In the genomic region with DNA sequence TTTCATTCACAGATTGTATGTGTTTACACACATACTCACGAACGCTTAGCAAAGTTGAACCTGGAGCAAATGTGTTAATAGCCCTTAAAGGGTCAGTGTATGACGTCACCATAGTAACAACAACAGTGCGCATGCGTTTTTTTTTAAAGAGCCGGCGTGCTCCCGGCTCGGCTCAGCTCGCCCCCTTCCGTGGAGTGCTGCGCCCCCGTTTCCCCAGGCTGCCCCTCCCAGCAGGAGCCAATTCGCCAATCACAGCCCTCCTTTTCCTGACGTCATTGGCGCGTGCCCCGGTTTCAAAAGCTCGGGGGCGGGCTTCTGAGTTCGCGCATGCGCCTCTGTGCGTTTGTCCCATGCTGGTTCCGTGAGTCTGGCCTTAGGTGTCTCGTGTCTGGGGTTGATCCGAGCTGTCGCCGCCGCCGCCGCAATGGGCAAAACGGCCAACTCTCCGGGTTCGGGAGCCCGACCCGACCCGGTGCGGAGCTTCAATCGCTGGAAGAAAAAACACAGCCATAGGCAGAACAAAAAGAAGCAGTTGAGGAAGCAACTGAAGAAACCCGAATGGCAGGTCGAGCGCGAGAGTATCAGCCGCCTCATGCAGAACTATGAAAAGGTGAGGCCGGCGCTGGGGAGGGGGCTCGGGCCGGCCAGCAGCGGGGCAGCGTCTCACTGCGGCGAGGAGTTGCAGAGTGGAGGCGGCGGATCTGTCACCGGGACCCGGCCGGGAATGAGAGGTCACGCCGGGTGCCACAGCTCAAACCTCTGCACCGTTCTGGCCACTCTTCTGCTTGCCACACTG, we compare ENCODE assay signal across 1 cellular context.
TF ChIP-seq lines count a peak whose summit lies in the region.

TSS of gene DDX10 (plus strand) at position 340 of the 796 bp plus-strand sequence. CDS start at position 425, 85 bp downstream.

TF ChIP-seq in GM23338, 12 proteins besides CTCF, POLR2A, EP300 and RAD21:
- TF ChIP-seq ZNF331 (CRISPR knock-in tag; IDR thresholded peaks at IDR 0.05; ENCODE audit: low read depth): no peak
- TF ChIP-seq, protein P1, sequence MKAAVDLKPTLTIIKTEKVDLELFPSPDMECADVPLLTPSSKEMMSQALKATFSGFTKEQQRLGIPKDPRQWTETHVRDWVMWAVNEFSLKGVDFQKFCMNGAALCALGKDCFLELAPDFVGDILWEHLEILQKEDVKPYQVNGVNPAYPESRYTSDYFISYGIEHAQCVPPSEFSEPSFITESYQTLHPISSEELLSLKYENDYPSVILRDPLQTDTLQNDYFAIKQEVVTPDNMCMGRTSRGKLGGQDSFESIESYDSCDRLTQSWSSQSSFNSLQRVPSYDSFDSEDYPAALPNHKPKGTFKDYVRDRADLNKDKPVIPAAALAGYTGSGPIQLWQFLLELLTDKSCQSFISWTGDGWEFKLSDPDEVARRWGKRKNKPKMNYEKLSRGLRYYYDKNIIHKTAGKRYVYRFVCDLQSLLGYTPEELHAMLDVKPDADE (IDR thresholded peaks at IDR 0.05): no peak
- TF ChIP-seq, protein P2, sequence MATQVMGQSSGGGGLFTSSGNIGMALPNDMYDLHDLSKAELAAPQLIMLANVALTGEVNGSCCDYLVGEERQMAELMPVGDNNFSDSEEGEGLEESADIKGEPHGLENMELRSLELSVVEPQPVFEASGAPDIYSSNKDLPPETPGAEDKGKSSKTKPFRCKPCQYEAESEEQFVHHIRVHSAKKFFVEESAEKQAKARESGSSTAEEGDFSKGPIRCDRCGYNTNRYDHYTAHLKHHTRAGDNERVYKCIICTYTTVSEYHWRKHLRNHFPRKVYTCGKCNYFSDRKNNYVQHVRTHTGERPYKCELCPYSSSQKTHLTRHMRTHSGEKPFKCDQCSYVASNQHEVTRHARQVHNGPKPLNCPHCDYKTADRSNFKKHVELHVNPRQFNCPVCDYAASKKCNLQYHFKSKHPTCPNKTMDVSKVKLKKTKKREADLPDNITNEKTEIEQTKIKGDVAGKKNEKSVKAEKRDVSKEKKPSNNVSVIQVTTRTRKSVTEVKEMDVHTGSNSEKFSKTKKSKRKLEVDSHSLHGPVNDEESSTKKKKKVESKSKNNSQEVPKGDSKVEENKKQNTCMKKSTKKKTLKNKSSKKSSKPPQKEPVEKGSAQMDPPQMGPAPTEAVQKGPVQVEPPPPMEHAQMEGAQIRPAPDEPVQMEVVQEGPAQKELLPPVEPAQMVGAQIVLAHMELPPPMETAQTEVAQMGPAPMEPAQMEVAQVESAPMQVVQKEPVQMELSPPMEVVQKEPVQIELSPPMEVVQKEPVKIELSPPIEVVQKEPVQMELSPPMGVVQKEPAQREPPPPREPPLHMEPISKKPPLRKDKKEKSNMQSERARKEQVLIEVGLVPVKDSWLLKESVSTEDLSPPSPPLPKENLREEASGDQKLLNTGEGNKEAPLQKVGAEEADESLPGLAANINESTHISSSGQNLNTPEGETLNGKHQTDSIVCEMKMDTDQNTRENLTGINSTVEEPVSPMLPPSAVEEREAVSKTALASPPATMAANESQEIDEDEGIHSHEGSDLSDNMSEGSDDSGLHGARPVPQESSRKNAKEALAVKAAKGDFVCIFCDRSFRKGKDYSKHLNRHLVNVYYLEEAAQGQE (IDR thresholded peaks at IDR 0.05; ENCODE audit: unreplicated experiment): no peak
- peak; percentile 97 for TF ChIP-seq CREB1 (CRISPR knock-in tag; IDR thresholded peaks at IDR 0.05; ENCODE audit: low read depth)
- TF ChIP-seq POLR2AphosphoS5 (IDR thresholded peaks at IDR 0.05; ENCODE audit: low read depth): peak; percentile 89
- TF ChIP-seq EZH2phosphoT487 (IDR thresholded peaks at IDR 0.05; ENCODE audit: unreplicated experiment): no peak
- no peak for TF ChIP-seq NANOG (IDR thresholded peaks at IDR 0.05; ENCODE audit: borderline replicate concordance)
- TF ChIP-seq ZNF462 (CRISPR knock-in tag; IDR thresholded peaks at IDR 0.05): no peak
